ENCODE assay signal across 22 cellular contexts in genomic region chr15:64803526-64803925, GRCh38. TPM values are rescaled to one million over a fixed set of nuclear protein-coding genes. Genes with fewer than 3 reads are reported as not detected.
"Had no signal": no experiment of that assay in that cellular context is flagged by ENCODE, and none has a peak within 500 bp of the region (broad histone marks: within the 10 kb centered on the region; RNA-seq: fewer than 3 reads in every experiment).

No MANE protein-coding gene starts in this region.

- H3K4me1 ChIP-seq: breast epithelium, Peyer's patch had no signal

- H3K9me3 ChIP-seq: breast epithelium, Peyer's patch had no signal

- H3K27ac ChIP-seq: breast epithelium had no signal

- ATAC-seq: activated CD8-positive, alpha-beta T cell treated with anti-CD3 and anti-CD28 coated beads, Interleukin-2, amount 10 ng/mL, durations not matched to agents 7 days and 5 days; T-helper 17 cell; WTC11 had no signal

- DNase-seq: activated CD4-positive, alpha-beta T cell treated with anti-CD3 and anti-CD28 coated beads for 48 hours; activated CD4-positive, alpha-beta T cell treated with anti-CD3 and anti-CD28 coated beads, Interleukin-2, amount 50 U/mL, for 4 hours; activated CD4-positive, CD25-positive, alpha-beta regulatory T cell treated with anti-CD3 and anti-CD28 coated beads, Interleukin-2, amount 50 U/mL, for 72 hours; activated CD8-positive, alpha-beta T cell treated with anti-CD3 and anti-CD28 coated beads, Interleukin-2, amount 10 ng/mL, durations not matched to agents 7 days and 5 days; activated effector memory CD4-positive, alpha-beta T cell treated with Interleukin-2 at 50 U/mL for 16 hours; activated naive CD4-positive, alpha-beta T cell; activated T-cell treated with anti-CD3 and anti-CD28 coated beads, Interleukin-2, amount 50 U/mL, for 24 hours; aorta; Kasumi-1; KBM-7; NCI-H1105 treated with DMSO at 0.1 percent for 48 hours; NCI-H146; NCI-H187 treated with DMSO at 0.1 percent for 48 hours; NCI-H2081 treated with DMSO at 0.1 percent for 48 hours; NCI-H446; NCI-H524; Peyer's patch; SIG-M5; T-helper 17 cell; T-helper 9 cell had no signal

- H3K4me3 ChIP-seq: breast epithelium, Peyer's patch had no signal

- H3K36me3 ChIP-seq: breast epithelium, Peyer's patch had no signal

- H3K27me3 ChIP-seq: Peyer's patch had no signal

RNA-seq across cellular contexts. Expression of gene RBPMS2, which starts 28.1 kb away (rescaled TPM):
- total RNA-seq: activated CD8-positive, alpha-beta T cell treated with anti-CD3 and anti-CD28 coated beads, Interleukin-2, amount 10 ng/mL, durations not matched to agents 7 days and 5 days had no signal
